21 cellular contexts compared by ENCODE assay signal in genomic region chr11:29009426-29009825, GRCh38.
"Had no signal": no experiment of that assay in that cellular context is flagged by ENCODE, and none has a peak within 500 bp of the region (broad histone marks: within the 10 kb centered on the region; RNA-seq: fewer than 3 reads in every experiment).

No MANE protein-coding gene starts in this region.

- H3K36me3 ChIP-seq: ascending aorta, cardiac muscle cell, lower lobe of right lung, spleen, thoracic aorta, upper lobe of left lung had no signal

- H3K9me3 ChIP-seq: ascending aorta, lower lobe of right lung, thoracic aorta, upper lobe of left lung had no signal

- H3K79me2 ChIP-seq: parathyroid adenoma had no signal

- H3K9ac ChIP-seq: parathyroid adenoma had no signal

- DNase-seq: activated CD4-positive, alpha-beta memory T cell treated with anti-CD3 and anti-CD28 coated beads for 36 hours; activated CD4-positive, alpha-beta T cell treated with anti-CD3 and anti-CD28 coated beads for 36 hours; activated naive CD4-positive, alpha-beta T cell treated with Interleukin-2 at 50 U/mL for 16 hours; dermis blood vessel endothelial cell; effector memory CD8-positive, alpha-beta T cell; foreskin melanocyte; glutamatergic neuron; hippocampal formation; left colon; lower lobe of right lung; midbrain; spleen; stimulated activated CD4-positive, alpha-beta T cell treated with anti-CD3 and anti-CD28 coated beads, Interleukin-4, amount 100 ng/mL, for 4 hours; upper lobe of left lung had no signal

- ATAC-seq: activated CD4-positive, alpha-beta T cell treated with anti-CD3 and anti-CD28 coated beads for 36 hours; effector memory CD8-positive, alpha-beta T cell; left colon; lower lobe of right lung; sciatic nerve; stimulated activated memory B cell treated with anti-CD40 and anti-IgM and Interleukin-4, amounts not matched to agents 10 μg/mL and 1 μg/mL and 100 μg/mL, for 72 hours; WTC11 had no signal

- H3K4me3 ChIP-seq: ascending aorta, cardiac muscle cell, lower lobe of right lung, spleen, thoracic aorta, upper lobe of left lung had no signal

- H2AFZ ChIP-seq: parathyroid adenoma had no signal

- H3K27me3 ChIP-seq: ascending aorta, cardiac muscle cell, spleen, upper lobe of left lung had no signal

- H3K27ac ChIP-seq: ascending aorta, cardiac muscle cell, lower lobe of right lung, parathyroid adenoma, spleen, thoracic aorta, upper lobe of left lung had no signal

- H3K4me1 ChIP-seq: ascending aorta, lower lobe of right lung, parathyroid adenoma, spleen, upper lobe of left lung had no signal
